39 cellular contexts compared by ENCODE assay signal in the genomic region with DNA sequence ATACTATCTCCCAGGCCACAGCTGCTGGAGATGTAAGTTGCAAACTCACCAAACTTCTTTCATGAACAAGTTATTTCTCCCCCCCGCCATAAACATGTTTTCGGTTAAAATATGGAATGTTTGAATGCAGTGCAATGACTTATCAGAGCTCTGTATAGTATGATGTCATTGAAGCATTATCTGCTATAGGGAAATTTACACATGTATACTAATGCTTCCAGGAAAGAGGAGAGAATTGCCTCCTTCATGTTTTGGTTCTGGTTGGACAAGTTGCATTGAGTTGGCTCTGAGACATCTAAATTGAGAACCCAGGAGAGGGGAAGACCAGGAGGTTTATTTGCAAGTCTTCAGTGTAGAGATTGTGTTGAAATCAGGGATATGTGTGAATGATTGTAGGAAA. TPM values are rescaled to one million over a fixed set of nuclear protein-coding genes. Genes with fewer than 3 reads are reported as not detected.
"Had no signal": no experiment of that assay in that cellular context is flagged by ENCODE, and none has a peak within 500 bp of the region (broad histone marks: within the 10 kb centered on the region; RNA-seq: fewer than 3 reads in every experiment).

No MANE protein-coding gene starts in this region.

- H3K4me3 ChIP-seq: adrenal gland, ascending aorta, body of pancreas, breast epithelium, cardiac muscle cell had no signal

- H3K27ac ChIP-seq: adrenal gland, ascending aorta, body of pancreas, brain microvascular endothelial cell, breast epithelium, cardiac muscle cell had no signal

- ATAC-seq: activated naive CD4-positive, alpha-beta T cell treated with anti-CD3 and anti-CD28 coated beads, Interleukin-2, amount 50 U/mL, for 72 hours; activated naive CD8-positive, alpha-beta T cell treated with anti-CD3 and anti-CD28 coated beads, Interleukin-2, amount 50 U/mL, for 24 hours; activated T-cell treated with anti-CD3 and anti-CD28 coated beads, Interleukin-2, amount 50 U/mL, for 4 hours; activated T-cell treated with anti-CD3 and anti-CD28 coated beads, Interleukin-2, amount 50 U/mL, for 72 hours; activated T-helper 17 cell treated with anti-CD3 and anti-CD28 coated beads, Interleukin-2, amount 50 U/mL, for 72 hours; body of pancreas had no signal

- H3K4me1 ChIP-seq: adrenal gland, ascending aorta, body of pancreas, breast epithelium had no signal

- DNase-seq: activated effector memory CD4-positive, alpha-beta T cell treated with anti-CD3 and anti-CD28 coated beads, Interleukin-2, amount 50 U/mL, for 16 hours; activated effector memory CD4-positive, alpha-beta T cell treated with Interleukin-2 at 50 U/mL for 16 hours; activated gamma-delta T cell; activated gamma-delta T cell treated with Interleukin-2 at 50 U/mL for 16 hours; activated naive CD4-positive, alpha-beta T cell; activated naive CD4-positive, alpha-beta T cell treated with anti-CD3 and anti-CD28 coated beads for 36 hours; activated naive CD4-positive, alpha-beta T cell treated with anti-CD3 and anti-CD28 coated beads, Interleukin-2, amount 10 ng/mL, durations not matched to agents 7 days and 5 days; activated naive CD4-positive, alpha-beta T cell treated with anti-CD3 and anti-CD28 coated beads, Interleukin-2, amount 50 U/mL, for 16 hours; activated naive CD4-positive, alpha-beta T cell treated with Interleukin-2 at 50 U/mL for 16 hours; activated naive CD8-positive, alpha-beta T cell treated with anti-CD3 and anti-CD28 coated beads for 36 hours; activated naive CD8-positive, alpha-beta T cell treated with anti-CD3 and anti-CD28 coated beads, Interleukin-2, amount 10 ng/mL, durations not matched to agents 7 days and 5 days; activated naive CD8-positive, alpha-beta T cell treated with anti-CD3 and anti-CD28 coated beads, Interleukin-2, amount 50 U/mL, for 24 hours; activated T-cell treated with anti-CD3 and anti-CD28 coated beads, Interleukin-2, amount 50 U/mL, for 24 hours; activated T-cell treated with anti-CD3 and anti-CD28 coated beads, Interleukin-2, amount 50 U/mL, for 4 hours; activated T-cell treated with anti-CD3 and anti-CD28 coated beads, Interleukin-2, amount 50 U/mL, for 48 hours; activated T-cell treated with anti-CD3 and anti-CD28 coated beads, Interleukin-2, amount 50 U/mL, for 72 hours; adrenal gland; amniotic stem cell; amygdala; anterior cingulate cortex; aorta; body of pancreas; brain microvascular endothelial cell; caudate nucleus; central memory CD4-positive, alpha-beta T cell; cerebellar nuclear complex had no signal

- FAIRE-seq: astrocyte, bronchial epithelial cell had no signal

- H3K9me3 ChIP-seq: adrenal gland, ascending aorta, body of pancreas, breast epithelium had no signal

- H3K27me3 ChIP-seq: adrenal gland, ascending aorta, body of pancreas, brain microvascular endothelial cell, breast epithelium, cardiac muscle cell had no signal

RNA-seq across cellular contexts. Expression of a gene that starts 27.0 kb away (rescaled TPM):
- total RNA-seq: activated naive CD4-positive, alpha-beta T cell treated with anti-CD3 and anti-CD28 coated beads for 36 hours; activated naive CD4-positive, alpha-beta T cell treated with anti-CD3 and anti-CD28 coated beads, Interleukin-2, amount 50 U/mL, for 72 hours; activated naive CD8-positive, alpha-beta T cell treated with anti-CD3 and anti-CD28 coated beads for 36 hours; activated naive CD8-positive, alpha-beta T cell treated with anti-CD3 and anti-CD28 coated beads, Interleukin-2, amount 10 ng/mL, durations not matched to agents 7 days and 5 days; activated T-cell treated with anti-CD3 and anti-CD28 coated beads, Interleukin-2, amount 50 U/mL, for 4 hours; activated T-cell treated with anti-CD3 and anti-CD28 coated beads, Interleukin-2, amount 50 U/mL, for 72 hours; activated T-helper 1 cell treated with anti-CD3 and anti-CD28 coated beads, Interleukin-12 subunit alpha, Interleukin-12 subunit beta, Interleukin-2, Interleukin-4 antibody, amounts not matched to agents 30 ng/mL and 10 ng/mL and 1 ng/mL, durations not matched to agents 14 hours and 24 hours and 36 hours; activated T-helper 17 cell treated with anti-CD3 and anti-CD28 coated beads, Interleukin-2, amount 50 U/mL, for 72 hours; activated T-helper 2 cell treated with anti-CD3 and anti-CD28 coated beads, Interferon-gamma antibody, Interleukin-2, Interleukin-4, amounts not matched to agents 10 μg/mL and 5 μg/mL and 100 μg/mL, durations not matched to agents 14 hours and 24 hours and 36 hours; aorta; ascending aorta; astrocyte; body of pancreas; breast epithelium; bronchial epithelial cell; cardiac muscle cell; cardiac septum; cerebellum; chondrocyte had no signal
- polyA plus RNA-seq: adipose tissue, adrenal gland, aorta had no signal
